In genomic region chr7:138863931-138864330, GRCh38 we compare ENCODE assay signal across 25 cellular contexts.
A peak's percentile ranks its signal among the peaks of the same experiment; 100 is the strongest.
DNase-seq lines count a peak whose midpoint lies in the region; ATAC-seq, FAIRE-seq and TF ChIP-seq lines count a peak whose summit lies in the region.
"Had no signal": no experiment of that assay in that cellular context is flagged by ENCODE, and none has a peak within 500 bp of the region (broad histone marks: within the 10 kb centered on the region; RNA-seq: fewer than 3 reads in every experiment).

No MANE protein-coding gene starts in this region.

- H3K27ac ChIP-seq in KOPT-K1 (ENCODE audit: low read depth, low read length, poor library complexity, severe bottlenecking), result peak overlapping the region; percentile 3
- H3K27ac ChIP-seq in astrocyte (ENCODE audit: low read depth, low read length), result peak overlapping the region; percentile 5
- H3K27ac ChIP-seq: SK-N-MC had no signal

- DNase-seq in Calu3, result no peak
- no peak for DNase-seq in astrocyte (ENCODE audit: low read depth)
- no peak for DNase-seq in osteocyte (ENCODE audit: extremely low spot score, unreplicated experiment)
- no peak for DNase-seq in mucosa of descending colon
- DNase-seq in activated T-helper 1 cell treated with anti-CD3 and anti-CD28 coated beads, Interleukin-12 subunit alpha, Interleukin-12 subunit beta, Interleukin-2, Interleukin-4 antibody, amounts not matched to agents 30 ng/mL and 10 ng/mL and 1 ng/mL, durations not matched to agents 14 hours and 24 hours and 36 hours (ENCODE audit: low spot score), result no peak
- DNase-seq: C1 segment of cervical spinal cord; Caco-2; CD4-positive, alpha-beta memory T cell; DMS 273 treated with DMSO at 0.1 percent for 48 hours; DMS79; GDM1; GOT3; NCI-H1105; NCI-H1436 treated with DMSO at 0.1 percent for 48 hours; NCI-H1930; NCI-H2107; NCI-H446; NCI-H526; NCI-H82 had no signal

- H3K9me3 ChIP-seq in KOPT-K1 (ENCODE audit: insufficient read depth, low read length, poor library complexity, severe bottlenecking) (no peaks in the 10 kb centered on the region), astrocyte (ENCODE audit: insufficient read depth, low read depth, low read length) (no peaks in the 10 kb centered on the region), mucosa of descending colon (no peaks in the 10 kb centered on the region)
- H3K9me3 ChIP-seq: Caco-2, HAP-1 had no signal

- BruUV-seq in Calu3 (replicated peaks; lab: Mats Ljungman, UMichigan), result no TSS peak

- no peak for ATAC-seq in mucosa of descending colon
- ATAC-seq in HG03045 (IDR thresholded peaks at IDR 0.05; ENCODE audit: unreplicated experiment), result no peak
- ATAC-seq: GM12878, HepG2 had no signal

- no peaks in the 10 kb centered on the region for H3K79me2 ChIP-seq in astrocyte (ENCODE audit: insufficient read depth, low read length)

- H3K4me3 ChIP-seq in astrocyte (ENCODE audit: insufficient read depth, low read depth, low read length), result no peak overlapping the region
- no peak overlapping the region for H3K4me3 ChIP-seq in mucosa of descending colon
- H3K4me3 ChIP-seq: GM12878, HAP-1, SK-N-MC had no signal

- FAIRE-seq in astrocyte (lab: Jason Lieb, UNC), result no peak
- FAIRE-seq: GM12878, HepG2 had no signal

- H3K9ac ChIP-seq in astrocyte (ENCODE audit: low read length), result no peak overlapping the region

- H3K4me1 Mint-ChIP-seq in Calu3 (ENCODE audit: low read depth, unreplicated experiment) (peaks cover 24% of the 10 kb centered on the region), astrocyte (ENCODE audit: low read depth, unreplicated experiment) (peaks cover 14% of the 10 kb centered on the region), osteocyte (ENCODE audit: unreplicated experiment) (peaks cover 5% of the 10 kb centered on the region)
- H3K4me1 Mint-ChIP-seq in activated T-helper 1 cell treated with anti-CD3 and anti-CD28 coated beads, Interleukin-12 subunit alpha, Interleukin-12 subunit beta, Interleukin-2, Interleukin-4 antibody, amounts not matched to agents 30 ng/mL and 10 ng/mL and 1 ng/mL, durations not matched to agents 14 hours and 24 hours and 36 hours (ENCODE audit: low read depth), result peaks cover 24% of the 10 kb centered on the region

- no peaks in the 10 kb centered on the region for H3K36me3 ChIP-seq in KOPT-K1 (ENCODE audit: insufficient read depth, low read length)
- no peaks in the 10 kb centered on the region for H3K36me3 ChIP-seq in astrocyte (ENCODE audit: insufficient read depth, low read length)
- H3K36me3 ChIP-seq in mucosa of descending colon (ENCODE audit: low read depth), result no peaks in the 10 kb centered on the region
- H3K36me3 ChIP-seq: HAP-1 had no signal

- no peak for TF ChIP-seq CTCF in Calu3 (IDR thresholded peaks at IDR 0.05; ENCODE audit: unreplicated experiment)
- TF ChIP-seq CTCF in astrocyte (IDR thresholded peaks at IDR 0.05; ENCODE audit: insufficient read depth, low read depth, low read length), result no peak
- no peak for TF ChIP-seq CTCF in osteocyte (IDR thresholded peaks at IDR 0.05)
- TF ChIP-seq CTCF in mucosa of descending colon (IDR thresholded peaks at IDR 0.05), result no peak

- H3K4me1 ChIP-seq in astrocyte (ENCODE audit: insufficient read depth, low read length) (peaks cover 12% of the 10 kb centered on the region), mucosa of descending colon (ENCODE audit: low read depth) (no peaks in the 10 kb centered on the region)
- H3K4me1 ChIP-seq: Caco-2, HAP-1 had no signal

- peak overlapping the region; percentile 58 for H3K27ac Mint-ChIP-seq in Calu3 (ENCODE audit: unreplicated experiment)
- peak overlapping the region; percentile 84 for H3K27ac Mint-ChIP-seq in astrocyte (ENCODE audit: unreplicated experiment)
- H3K27ac Mint-ChIP-seq in osteocyte (ENCODE audit: unreplicated experiment), result peak overlapping the region; percentile 28
- no peak overlapping the region for H3K27ac Mint-ChIP-seq in activated T-helper 1 cell treated with anti-CD3 and anti-CD28 coated beads, Interleukin-12 subunit alpha, Interleukin-12 subunit beta, Interleukin-2, Interleukin-4 antibody, amounts not matched to agents 30 ng/mL and 10 ng/mL and 1 ng/mL, durations not matched to agents 14 hours and 24 hours and 36 hours

- H3K4me2 ChIP-seq in astrocyte (ENCODE audit: low read length), result no peak overlapping the region

- no peaks in the 10 kb centered on the region for H4K20me1 ChIP-seq in astrocyte (ENCODE audit: insufficient read depth, low read length)

- H2AFZ ChIP-seq in astrocyte (ENCODE audit: low read depth, low read length), result no peak overlapping the region

- H3K9me3 Mint-ChIP-seq in Calu3 (ENCODE audit: low read depth, unreplicated experiment) (no peaks in the 10 kb centered on the region), astrocyte (ENCODE audit: unreplicated experiment) (no peaks in the 10 kb centered on the region), osteocyte (ENCODE audit: unreplicated experiment) (no peaks in the 10 kb centered on the region)
- no peaks in the 10 kb centered on the region for H3K9me3 Mint-ChIP-seq in activated T-helper 1 cell treated with anti-CD3 and anti-CD28 coated beads, Interleukin-12 subunit alpha, Interleukin-12 subunit beta, Interleukin-2, Interleukin-4 antibody, amounts not matched to agents 30 ng/mL and 10 ng/mL and 1 ng/mL, durations not matched to agents 14 hours and 24 hours and 36 hours

- no peaks in the 10 kb centered on the region for H3K27me3 ChIP-seq in astrocyte (ENCODE audit: insufficient read depth, low read length)

- H3K4me3 Mint-ChIP-seq in Calu3 (ENCODE audit: low read depth, unreplicated experiment) (no peak overlapping the region), astrocyte (ENCODE audit: unreplicated experiment) (no peak overlapping the region), osteocyte (ENCODE audit: unreplicated experiment) (no peak overlapping the region)
- no peak overlapping the region for H3K4me3 Mint-ChIP-seq in activated T-helper 1 cell treated with anti-CD3 and anti-CD28 coated beads, Interleukin-12 subunit alpha, Interleukin-12 subunit beta, Interleukin-2, Interleukin-4 antibody, amounts not matched to agents 30 ng/mL and 10 ng/mL and 1 ng/mL, durations not matched to agents 14 hours and 24 hours and 36 hours
- H3K4me3 Mint-ChIP-seq: CD4-positive, alpha-beta memory T cell had no signal

- H3K36me3 Mint-ChIP-seq in Calu3 (ENCODE audit: insufficient read depth, unreplicated experiment) (peaks cover 4% of the 10 kb centered on the region), astrocyte (ENCODE audit: low read depth, unreplicated experiment) (peaks cover 19% of the 10 kb centered on the region), osteocyte (ENCODE audit: unreplicated experiment) (peaks cover 32% of the 10 kb centered on the region)
- H3K36me3 Mint-ChIP-seq in activated T-helper 1 cell treated with anti-CD3 and anti-CD28 coated beads, Interleukin-12 subunit alpha, Interleukin-12 subunit beta, Interleukin-2, Interleukin-4 antibody, amounts not matched to agents 30 ng/mL and 10 ng/mL and 1 ng/mL, durations not matched to agents 14 hours and 24 hours and 36 hours (ENCODE audit: low read depth), result no peaks in the 10 kb centered on the region
- H3K36me3 Mint-ChIP-seq: CD4-positive, alpha-beta memory T cell had no signal

- CTCF ChIA-PET in Calu3 (lab: Charles Lee), result interaction anchor here (0.5 kb wide), 1 partner anchor 107 kb away, joined by 3 read pairs; no protein-coding TSS in a partner anchor

- intact Hi-C loops in Calu3 (cut with micrococcal nuclease; ENCODE audit: unreplicated experiment) (loop anchor here (1.0 to 10.0 kb wide), 6 partner anchors 65 to 959 kb away; partner anchors contain the start of genes ATP6V0A4 and CREB3L2), mucosa of descending colon (cut with DNase I, micrococcal nuclease) (no loop called here)
- intact Hi-C loops in activated T-helper 1 cell treated with anti-CD3 and anti-CD28 coated beads, Interleukin-12 subunit alpha, Interleukin-12 subunit beta, Interleukin-2, Interleukin-4 antibody, amounts not matched to agents 30 ng/mL and 10 ng/mL and 1 ng/mL, durations not matched to agents 14 hours and 24 hours and 36 hours (cut with micrococcal nuclease), result loop anchor here (10.0 kb wide), 1 partner anchor 959 kb away; no protein-coding TSS in a partner anchor

- no peaks in the 10 kb centered on the region for H3K27me3 Mint-ChIP-seq in Calu3 (ENCODE audit: unreplicated experiment)
- H3K27me3 Mint-ChIP-seq in astrocyte (ENCODE audit: low read depth, unreplicated experiment), result no peaks in the 10 kb centered on the region
- H3K27me3 Mint-ChIP-seq in osteocyte (ENCODE audit: unreplicated experiment), result no peaks in the 10 kb centered on the region
- H3K27me3 Mint-ChIP-seq in activated T-helper 1 cell treated with anti-CD3 and anti-CD28 coated beads, Interleukin-12 subunit alpha, Interleukin-12 subunit beta, Interleukin-2, Interleukin-4 antibody, amounts not matched to agents 30 ng/mL and 10 ng/mL and 1 ng/mL, durations not matched to agents 14 hours and 24 hours and 36 hours (ENCODE audit: insufficient read depth), result peaks cover 2% of the 10 kb centered on the region

Comparison
In these comparisons a context has a peak if more than half of its experiments do, and no peak if none do; other contexts are left out.
1. intact Hi-C loops: an anchor here in Calu3 (1.0 to 10.0 kb wide) and activated T-helper 1 cell treated with anti-CD3 and anti-CD28 coated beads, Interleukin-12 subunit alpha, Interleukin-12 subunit beta, Interleukin-2, Interleukin-4 antibody, amounts not matched to agents 30 ng/mL and 10 ng/mL and 1 ng/mL, durations not matched to agents 14 hours and 24 hours and 36 hours (10.0 kb wide); none called in mucosa of descending colon.